In the genomic region with DNA sequence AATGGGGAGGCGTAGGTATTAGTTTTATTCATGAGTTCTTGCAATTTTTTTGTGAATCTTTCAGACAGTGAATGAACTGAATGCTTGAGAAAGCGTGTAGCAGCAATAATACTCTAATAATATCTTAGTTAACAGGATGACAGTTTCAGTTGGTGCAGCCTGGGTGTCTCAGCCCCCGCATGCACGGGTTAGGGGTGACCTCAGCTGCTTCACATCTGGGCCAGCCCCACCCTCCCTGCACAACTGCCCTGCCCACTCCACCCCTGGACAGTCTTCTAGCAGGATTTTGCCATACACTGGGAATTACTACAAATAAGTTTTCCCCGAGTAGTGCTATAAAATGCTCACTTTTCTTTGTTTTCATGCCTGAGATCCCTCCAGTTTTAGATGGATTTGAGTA, we compare ENCODE assay signal across 28 cellular contexts.
"Had no signal": no experiment of that assay in that cellular context is flagged by ENCODE, and none has a peak within 500 bp of the region (broad histone marks: within the 10 kb centered on the region; RNA-seq: fewer than 3 reads in every experiment).

No MANE protein-coding gene starts in this region.

- H3K27ac ChIP-seq: adrenal gland, ascending aorta, brain microvascular endothelial cell, gastrocnemius medialis, lower lobe of right lung, testis had no signal

- H3K4me3 ChIP-seq: adrenal gland, ascending aorta, gastrocnemius medialis, heart right ventricle, lower lobe of right lung, testis had no signal

- H3K36me3 ChIP-seq: adrenal gland, ascending aorta, brain microvascular endothelial cell, gastrocnemius medialis, heart right ventricle, lower lobe of right lung had no signal

- H3K9me3 ChIP-seq: adrenal gland, ascending aorta, gastrocnemius medialis, heart right ventricle, lower lobe of right lung, testis had no signal

- H3K27me3 ChIP-seq: adrenal gland, ascending aorta, testis had no signal

- DNase-seq: activated B cell treated with CpG ODN at 0.5 μM for 24 hours; activated CD4-positive, alpha-beta T cell treated with anti-CD3 and anti-CD28 coated beads for 36 hours; activated CD4-positive, alpha-beta T cell treated with anti-CD3 and anti-CD28 coated beads, Interleukin-2, amount 50 U/mL, for 4 hours; activated CD8-positive, alpha-beta memory T cell treated with anti-CD3 and anti-CD28 coated beads for 24 hours; activated CD8-positive, alpha-beta memory T cell treated with anti-CD3 and anti-CD28 coated beads, Interleukin-2, amount 50 U/mL, for 4 hours; activated naive CD4-positive, alpha-beta T cell; activated T-cell treated with anti-CD3 and anti-CD28 coated beads, Interleukin-2, amount 50 U/mL, for 24 hours; adrenal gland; brain microvascular endothelial cell; central memory CD4-positive, alpha-beta T cell; dermis blood vessel endothelial cell; effector CD8-positive, alpha-beta T cell; gastrocnemius medialis; left colon; lower lobe of right lung; naive thymus-derived CD4-positive, alpha-beta T cell; occipital lobe; small intestine; stimulated activated CD4-positive, alpha-beta T cell treated with anti-CD3 and anti-CD28 coated beads, Interleukin-15, amount 100 ng/mL, for 24 hours; stimulated activated CD4-positive, alpha-beta T cell treated with anti-CD3 and anti-CD28 coated beads, Interleukin-4, amount 100 ng/mL, for 1 hour; stimulated activated naive CD4-positive, alpha-beta T cell; testis; trophoblast cell had no signal

- ATAC-seq: activated CD4-positive, alpha-beta T cell treated with anti-CD3 and anti-CD28 coated beads for 36 hours; activated T-helper 17 cell treated with anti-CD3 and anti-CD28 coated beads, Interleukin-2, amount 50 U/mL, for 72 hours; esophagus mucosa; gastrocnemius medialis; left colon; lower lobe of right lung; naive thymus-derived CD4-positive, alpha-beta T cell; sciatic nerve had no signal

- H3K4me1 ChIP-seq: ascending aorta, gastrocnemius medialis, testis had no signal
